Comparison of ENCODE assay signal across 26 cellular contexts in genomic region chr10:120746016-120746755, GRCh38.
DNase-seq lines count a peak whose midpoint lies in the region; ATAC-seq, FAIRE-seq and TF ChIP-seq lines count a peak whose summit lies in the region.
"Had no signal": no experiment of that assay in that cellular context is flagged by ENCODE, and none has a peak within 500 bp of the region (broad histone marks: within the 10 kb centered on the region; RNA-seq: fewer than 3 reads in every experiment).

No MANE protein-coding gene starts in this region.

- H3K23ac ChIP-seq in trophoblast cell (ENCODE audit: low read length), result peak overlapping the region; percentile 81

- H3K18ac ChIP-seq in trophoblast cell (ENCODE audit: low read length), result no peak overlapping the region

- H3K27me3 ChIP-seq in bronchial epithelial cell (ENCODE audit: control insufficient read depth, insufficient read depth, low read length), result no peaks in the 10 kb centered on the region
- no peaks in the 10 kb centered on the region for H3K27me3 ChIP-seq in trophoblast cell (ENCODE audit: insufficient read depth, low read length)
- H3K27me3 ChIP-seq: adrenal gland, thyroid gland had no signal

- no peaks in the 10 kb centered on the region for H3K79me2 ChIP-seq in trophoblast cell (ENCODE audit: control insufficient read depth, insufficient read depth, low read length, poor library complexity)

- peak overlapping the region; percentile 72 for H3K9ac ChIP-seq in trophoblast cell (ENCODE audit: low read length)
- H3K9ac ChIP-seq: KMS-11 had no signal

- no peak for TF ChIP-seq CTCF in bronchial epithelial cell (IDR thresholded peaks at IDR 0.05; ENCODE audit: insufficient read depth, low read length, severe bottlenecking)

- H2BK5ac ChIP-seq in trophoblast cell (ENCODE audit: low read depth, low read length, poor library complexity), result no peak overlapping the region

- no peak overlapping the region for H3K4me2 ChIP-seq in trophoblast cell (ENCODE audit: low read length)
- H3K4me2 ChIP-seq: KMS-11 had no signal

- FAIRE-seq in bronchial epithelial cell (lab: Jason Lieb, UNC), result no peak
- FAIRE-seq: keratinocyte, TTC549 had no signal

- H3K4ac ChIP-seq in trophoblast cell (ENCODE audit: low read depth, low read length), result no peak overlapping the region

- no peak overlapping the region for H4K8ac ChIP-seq in trophoblast cell (ENCODE audit: low read depth, low read length)

- no CpG with 5 or more reads among the region's 4 CpGs for WGBS in trophoblast cell (ENCODE audit: extremely low coverage, insufficient coverage, insufficient read length)

- H3K4me3 ChIP-seq in bronchial epithelial cell (ENCODE audit: low read depth, low read length), result no peak overlapping the region
- no peak overlapping the region for H3K4me3 ChIP-seq in trophoblast cell (ENCODE audit: low read depth, low read length)
- H3K4me3 ChIP-seq: adrenal gland, thyroid gland had no signal

- H3K79me1 ChIP-seq in trophoblast cell (ENCODE audit: low read length), result no peaks in the 10 kb centered on the region

- DNase-seq in SIG-M5 treated with dmso at 0.1 percent for 504 hours (lab: John Stamatoyannopoulos, UW; ENCODE audit: unreplicated experiment) (peak; percentile 17), SIG-M5 (lab: John Stamatoyannopoulos, UW) (no peak), NCI-H146 (lab: John Stamatoyannopoulos, UW) (peak; percentile 69), bronchial epithelial cell (ENCODE audit: low read depth) (peak; percentile 7), trophoblast cell (no peak), left lobe of liver (ENCODE audit: low spot score) (no peak), NCI-H2081 (lab: John Stamatoyannopoulos, UW) (no peak)
- DNase-seq: activated CD4-positive, CD25-positive, alpha-beta regulatory T cell treated with anti-CD3 and anti-CD28 coated beads, Interleukin-2, amount 50 U/mL, for 72 hours; activated CD8-positive, alpha-beta memory T cell treated with anti-CD3 and anti-CD28 coated beads, Interleukin-2, amount 50 U/mL, for 48 hours; activated CD8-positive, alpha-beta T cell treated with anti-CD3 and anti-CD28 coated beads for 36 hours; activated naive CD4-positive, alpha-beta T cell treated with anti-CD3 and anti-CD28 coated beads, Interleukin-2, amount 10 ng/mL, durations not matched to agents 7 days and 5 days; adrenal gland; DMS 273 treated with DMSO at 0.1 percent for 48 hours; endodermal cell; head of caudate nucleus; naive B cell; NCI-H1694 treated with DMSO at 0.1 percent for 48 hours; NCI-H2227 treated with DMSO at 0.1 percent for 48 hours; occipital lobe; RPMI8226; stimulated activated CD4-positive, alpha-beta T cell treated with anti-CD3 and anti-CD28 coated beads, Interleukin-4, amount 100 ng/mL, for 24 hours; thyroid gland had no signal

- no peaks in the 10 kb centered on the region for H3K4me1 ChIP-seq in trophoblast cell (ENCODE audit: control insufficient read depth in 1 of 2, insufficient read depth in 2 of 2, low read length in 2 of 2)
- H3K4me1 ChIP-seq: adrenal gland, thyroid gland had no signal

- H3K9me3 ChIP-seq in trophoblast cell (ENCODE audit: insufficient read depth, low read depth, low read length), result peaks cover 2% of the 10 kb centered on the region
- H3K9me3 ChIP-seq: adrenal gland, thyroid gland had no signal

- ATAC-seq in left lobe of liver, result no peak
- no peak for ATAC-seq in GM18907 (IDR thresholded peaks at IDR 0.05; ENCODE audit: unreplicated experiment)
- ATAC-seq: activated CD8-positive, alpha-beta T cell treated with anti-CD3 and anti-CD28 coated beads for 36 hours had no signal

- no peak overlapping the region for H4K12ac ChIP-seq in trophoblast cell (ENCODE audit: low read depth, low read length)

- H3K36me3 ChIP-seq in bronchial epithelial cell (ENCODE audit: control insufficient read depth, insufficient read depth, low read length) (no peaks in the 10 kb centered on the region), trophoblast cell (ENCODE audit: control insufficient read depth in 1 of 2, insufficient read depth in 2 of 2, low read length in 2 of 2) (no peaks in the 10 kb centered on the region)
- H3K36me3 ChIP-seq: adrenal gland, thyroid gland had no signal

- H2AFZ ChIP-seq in trophoblast cell (ENCODE audit: insufficient read depth, low read length, poor library complexity), result no peak overlapping the region

- H3K27ac ChIP-seq in trophoblast cell (ENCODE audit: low read depth, low read length), result no peak overlapping the region
- H3K27ac ChIP-seq: adrenal gland, KMS-11, thyroid gland had no signal

- no peak overlapping the region for H3K14ac ChIP-seq in trophoblast cell (ENCODE audit: low read length)

- H2BK120ac ChIP-seq in trophoblast cell (ENCODE audit: insufficient read depth, low read length, poor library complexity), result no peak overlapping the region

- H2AK5ac ChIP-seq in trophoblast cell (ENCODE audit: low read length), result no peak overlapping the region

- no peak overlapping the region for H4K91ac ChIP-seq in trophoblast cell (ENCODE audit: low read depth, low read length)

- no peak overlapping the region for H2BK12ac ChIP-seq in trophoblast cell (ENCODE audit: low read length)

Comparison
In these comparisons a context has a peak if more than half of its experiments do, and no peak if none do; other contexts are left out.
1. DNase-seq: peak in SIG-M5 treated with dmso at 0.1 percent for 504 hours (single experiment), NCI-H146 (single experiment) and bronchial epithelial cell (single experiment); none in SIG-M5 (single experiment), trophoblast cell (0 of 2), left lobe of liver (single experiment) and NCI-H2081 (0 of 2).